Comparison of ENCODE assay signal across 31 cellular contexts in genomic region chr21:31898898-31899630, GRCh38. TPM values are rescaled to one million over a fixed set of nuclear protein-coding genes. Genes with fewer than 3 reads are reported as not detected.
A peak's percentile ranks its signal among the peaks of the same experiment; 100 is the strongest.
DNase-seq lines count a peak whose midpoint lies in the region; ATAC-seq, FAIRE-seq and TF ChIP-seq lines count a peak whose summit lies in the region.
"Had no signal": no experiment of that assay in that cellular context is flagged by ENCODE, and none has a peak within 500 bp of the region (broad histone marks: within the 10 kb centered on the region; RNA-seq: fewer than 3 reads in every experiment).

No MANE protein-coding gene starts in this region.

- CTCF ChIA-PET in activated naive CD4-positive, alpha-beta T cell treated with anti-CD3 and anti-CD28 coated beads for 36 hours (lab: Charles Lee): interaction anchor here (1.2 kb wide), 1 partner anchor 10 kb away, joined by 4 read pairs; no protein-coding TSS in a partner anchor
- CTCF ChIA-PET in H1 (lab: Charles Lee; ENCODE audit: partially characterized antibody): interaction anchor here (1.1 to 1.3 kb wide), 3 partner anchors 24 to 113 kb away, joined by 3 to 5 read pairs (median 5); no protein-coding TSS in a partner anchor
- CTCF ChIA-PET in naive thymus-derived CD4-positive, alpha-beta T cell (lab: Charles Lee): no interaction called here

- peaks cover 3 to 17% (median 15%) of the 10 kb centered on the region in 4 experiments; a peak in 6 of 7 replicates for H3K4me1 ChIP-seq in H1 (replicated peaks in 1 of 4; ENCODE audit: control insufficient read depth in 3 of 4, insufficient read depth in 4 of 4, low read length in 3 of 4)
- H3K4me1 ChIP-seq in naive thymus-derived CD4-positive, alpha-beta T cell (ENCODE audit: control insufficient read depth in 2 of 2, insufficient read depth in 2 of 2, low read length in 2 of 2): peaks cover 0 to 6% of the 10 kb centered on the region in 2 donors
- H3K4me1 ChIP-seq: A549, adrenal gland, psoas muscle, upper lobe of right lung had no signal

- H3K56ac ChIP-seq in H1 (replicated peaks; ENCODE audit: insufficient read length, low read depth, low read length): no peak overlapping the region

- intact Hi-C loops in activated naive CD4-positive, alpha-beta T cell treated with anti-CD3 and anti-CD28 coated beads for 36 hours (cut with micrococcal nuclease): no loop called here
- intact Hi-C loops in naive thymus-derived CD4-positive, alpha-beta T cell (cut with micrococcal nuclease): no loop called here

- H2AFZ ChIP-seq in H1 (ENCODE audit: low read length): no peak overlapping the region

- no peak overlapping the region for H4K5ac ChIP-seq in H1 (ENCODE audit: insufficient read length, low read depth, low read length)

- no peak for TF ChIP-seq EP300 in H1 (IDR thresholded peaks at IDR 0.05; ENCODE audit: borderline replicate concordance in 1 of 2, low read depth in 2 of 2, low read length in 2 of 2)

- no peaks in the 10 kb centered on the region for H3K27me3 ChIP-seq in H1 (replicated peaks in 1 of 4; ENCODE audit: control insufficient read depth in 3 of 4, extremely low read depth in 1 of 4, insufficient read depth in 3 of 4, low read length in 3 of 4)
- no peaks in the 10 kb centered on the region for H3K27me3 ChIP-seq in naive thymus-derived CD4-positive, alpha-beta T cell (ENCODE audit: control insufficient read depth in 2 of 2, insufficient read depth in 2 of 2, low read length in 2 of 2)
- H3K27me3 ChIP-seq: adrenal gland, upper lobe of right lung had no signal

- no peaks in the 10 kb centered on the region for H4K20me1 ChIP-seq in H1 (replicated peaks in 1 of 2; ENCODE audit: control insufficient read depth in 1 of 2, insufficient read depth in 2 of 2, low read length in 2 of 2)

- H3K23ac ChIP-seq in H1 (ENCODE audit: insufficient read length): no peak overlapping the region

- no peak overlapping the region for H3K14ac ChIP-seq in H1 (ENCODE audit: insufficient read length)

- H3K79me2 ChIP-seq in H1 (ENCODE audit: control insufficient read depth in 1 of 2, insufficient read depth in 2 of 2, low read length in 2 of 2): peaks cover 0 to 7% of the 10 kb centered on the region in 2 experiments; a peak in 1 of 4 replicates

- peak overlapping the region; percentile 78; the same call in 1 of the 2 replicates for H2AK5ac ChIP-seq in H1 (ENCODE audit: low read depth, low read length)

- no peak for TF ChIP-seq POLR2A in H1 (IDR thresholded peaks at IDR 0.05; ENCODE audit: control extremely low read depth in 1 of 2, low read depth in 2 of 2, low read length in 2 of 2)

- 90% methylated on average over 9 of the region's 9 CpGs; no CpG with 5 or more reads in 1 of the 2 experiments for WGBS in H1 (ENCODE audit: extremely low coverage in 1 of 2, insufficient coverage in 1 of 2, insufficient read length in 1 of 2, insufficient replicate concordance in 2 of 2, low coverage in 1 of 2, low lambda C conversion rate in 2 of 2, missing lambda C conversion rate in 1 of 2), 2 experiments

- H2BK15ac ChIP-seq in H1 (ENCODE audit: low read length): no peak overlapping the region

- no peaks in the 10 kb centered on the region for H3K9me3 Mint-ChIP-seq in activated naive CD4-positive, alpha-beta T cell treated with anti-CD3 and anti-CD28 coated beads for 36 hours
- H3K9me3 Mint-ChIP-seq in naive thymus-derived CD4-positive, alpha-beta T cell: peaks cover 0 to 4% (median 0%) of the 10 kb centered on the region in 11 donors
- H3K9me3 Mint-ChIP-seq: activated CD4-positive, alpha-beta T cell treated with anti-CD3 and anti-CD28 coated beads, Interleukin-2, amount 10 ng/mL, durations not matched to agents 7 days and 5 days; H9; memory B cell; neural crest cell; stimulated activated naive CD8-positive, alpha-beta T cell treated with anti-CD3 and anti-CD28 coated beads, Interleukin-15, amount 100 ng/mL, for 72 hours; T-helper 1 cell treated with Interleukin-12 subunit alpha and Interleukin-12 subunit beta and Interleukin-4 antibody, amounts not matched to agents 30 μg/mL and 1 μg/mL, for 36 hours had no signal

- peaks cover 2% of the 10 kb centered on the region; the same call in 1 of the 2 replicates for H3K79me1 ChIP-seq in H1 (ENCODE audit: low read depth, low read length)

- H3K9me3 ChIP-seq in H1 (ENCODE audit: insufficient read depth in 2 of 2, low read depth in 1 of 2, low read length in 1 of 2): no peaks in the 10 kb centered on the region
- H3K9me3 ChIP-seq in naive thymus-derived CD4-positive, alpha-beta T cell (ENCODE audit: control insufficient read depth in 2 of 3, low read length in 3 of 3): no peaks in the 10 kb centered on the region
- H3K9me3 ChIP-seq: A549, adrenal gland, psoas muscle, upper lobe of right lung had no signal

- POLR2A ChIA-PET in H1 (lab: Charles Lee; ENCODE audit: partially characterized antibody): interaction anchor here (1.2 kb wide), 1 partner anchor 25 kb away, joined by 3 read pairs; no protein-coding TSS in a partner anchor
- POLR2A ChIA-PET in naive thymus-derived CD4-positive, alpha-beta T cell (lab: Charles Lee): no interaction called here

- H3K18ac ChIP-seq in H1 (ENCODE audit: extremely low read depth, low read length): no peak overlapping the region

- no peak overlapping the region for H3K4me3 Mint-ChIP-seq in activated naive CD4-positive, alpha-beta T cell treated with anti-CD3 and anti-CD28 coated beads for 36 hours
- peak overlapping the region in 4 of 10 donors; percentile 3 to 67 (median 8) for H3K4me3 Mint-ChIP-seq in naive thymus-derived CD4-positive, alpha-beta T cell
- H3K4me3 Mint-ChIP-seq: activated CD4-positive, alpha-beta T cell treated with anti-CD3 and anti-CD28 coated beads, Interleukin-2, amount 10 ng/mL, durations not matched to agents 7 days and 5 days; H9; memory B cell; neural crest cell; stimulated activated naive CD8-positive, alpha-beta T cell treated with anti-CD3 and anti-CD28 coated beads, Interleukin-15, amount 100 ng/mL, for 72 hours; T-helper 1 cell treated with Interleukin-12 subunit alpha and Interleukin-12 subunit beta and Interleukin-4 antibody, amounts not matched to agents 30 μg/mL and 1 μg/mL, for 36 hours had no signal

- no peak for FAIRE-seq in H1 (lab: Jason Lieb, UNC)
- FAIRE-seq: A549, frontal cortex, GM12892 had no signal

- H3K27ac ChIP-seq in H1 (ENCODE audit: low read depth, low read length): no peak overlapping the region
- H3K27ac ChIP-seq in naive thymus-derived CD4-positive, alpha-beta T cell (ENCODE audit: low read depth, low read length): peak overlapping the region; percentile 5
- H3K27ac ChIP-seq: A549, adrenal gland, dorsolateral prefrontal cortex, psoas muscle, upper lobe of right lung had no signal

- H4K8ac ChIP-seq in H1 (ENCODE audit: extremely low read depth, insufficient read depth, low read length): no peak overlapping the region

- H3K23me2 ChIP-seq in H1 (ENCODE audit: low read depth, low read length): no peaks in the 10 kb centered on the region; the same call in 1 of the 2 replicates

- no peak overlapping the region for H2BK20ac ChIP-seq in H1 (ENCODE audit: low read length)

- TF ChIP-seq RAD21 in H1 (IDR thresholded peaks at IDR 0.05 in 1 of 2, conservative IDR thresholded peaks at IDR 0.05 in 1 of 2; ENCODE audit: low read depth in 2 of 2, low read length in 2 of 2): no peak

- H3K27me3 Mint-ChIP-seq in activated naive CD4-positive, alpha-beta T cell treated with anti-CD3 and anti-CD28 coated beads for 36 hours (ENCODE audit: low read depth): no peaks in the 10 kb centered on the region
- peaks cover 0 to 13% (median 0%) of the 10 kb centered on the region in 5 donors for H3K27me3 Mint-ChIP-seq in naive thymus-derived CD4-positive, alpha-beta T cell

- TF ChIP-seq CTCF in H1 (IDR thresholded peaks at IDR 0.05; ENCODE audit: control extremely low read depth in 1 of 3, insufficient read depth in 1 of 3, low read depth in 1 of 3, low read length in 3 of 3): no peak

- no peak overlapping the region for H3K4me2 ChIP-seq in H1 (ENCODE audit: insufficient read depth in 1 of 2, low read depth in 2 of 2, low read length in 2 of 2)
- H3K4me2 ChIP-seq: A549 had no signal

- H3K36me3 Mint-ChIP-seq in activated naive CD4-positive, alpha-beta T cell treated with anti-CD3 and anti-CD28 coated beads for 36 hours (ENCODE audit: low read depth): no peaks in the 10 kb centered on the region
- H3K36me3 Mint-ChIP-seq in naive thymus-derived CD4-positive, alpha-beta T cell: no peaks in the 10 kb centered on the region
- H3K36me3 Mint-ChIP-seq: memory B cell had no signal

- no peak for ATAC-seq in naive thymus-derived CD4-positive, alpha-beta T cell
- no peak for ATAC-seq in GM21367 (IDR thresholded peaks at IDR 0.05; ENCODE audit: unreplicated experiment)
- ATAC-seq in GM21786 (IDR thresholded peaks at IDR 0.05; ENCODE audit: unreplicated experiment): no peak
- ATAC-seq: A549; psoas muscle; stimulated activated naive CD8-positive, alpha-beta T cell treated with anti-CD3 and anti-CD28 coated beads, Interleukin-15, amount 100 ng/mL, for 72 hours; upper lobe of right lung had no signal

- no peaks in the 10 kb centered on the region for H3K36me3 ChIP-seq in H1 (ENCODE audit: control insufficient read depth in 2 of 4, insufficient read depth in 4 of 4, low read length in 3 of 4)
- H3K36me3 ChIP-seq in naive thymus-derived CD4-positive, alpha-beta T cell (ENCODE audit: control insufficient read depth in 2 of 3, insufficient read depth in 3 of 3, low read length in 3 of 3): no peaks in the 10 kb centered on the region
- H3K36me3 ChIP-seq: adrenal gland, upper lobe of right lung had no signal

- H4K91ac ChIP-seq in H1 (replicated peaks; ENCODE audit: insufficient read length, low read length): no peak overlapping the region

- no peak overlapping the region for H2BK5ac ChIP-seq in H1 (ENCODE audit: low read depth, low read length)

- H3K4me1 Mint-ChIP-seq in activated naive CD4-positive, alpha-beta T cell treated with anti-CD3 and anti-CD28 coated beads for 36 hours (ENCODE audit: low read depth): peaks cover 17% of the 10 kb centered on the region
- H3K4me1 Mint-ChIP-seq in naive thymus-derived CD4-positive, alpha-beta T cell: peaks cover 0 to 20% (median 17%) of the 10 kb centered on the region in 7 donors
- H3K4me1 Mint-ChIP-seq: activated CD4-positive, alpha-beta T cell treated with anti-CD3 and anti-CD28 coated beads, Interleukin-2, amount 10 ng/mL, durations not matched to agents 7 days and 5 days; memory B cell had no signal

- DNase-seq in activated naive CD4-positive, alpha-beta T cell treated with anti-CD3 and anti-CD28 coated beads for 36 hours: peak; percentile 11
- DNase-seq in activated naive CD4-positive, alpha-beta T cell treated with anti-CD3 and anti-CD28 coated beads, Interleukin-2, amount 50 U/mL, for 16 hours: no peak
- no peak for DNase-seq in H1 (ENCODE audit: low read depth in 1 of 2, low spot score in 2 of 2)
- DNase-seq in naive thymus-derived CD4-positive, alpha-beta T cell: peak in 1 of 9 donors; percentile 8
- no peak for DNase-seq in DMS153 treated with DMSO at 0.1 percent for 48 hours (lab: John Stamatoyannopoulos, UW; ENCODE audit: unreplicated experiment)
- no peak for DNase-seq in Ammon's horn (ENCODE audit: low spot score)
- DNase-seq: activated CD4-positive, alpha-beta T cell treated with anti-CD3 and anti-CD28 coated beads, Interleukin-2, amount 10 ng/mL, durations not matched to agents 7 days and 5 days; activated CD8-positive, alpha-beta memory T cell treated with anti-CD3 and anti-CD28 coated beads, Interleukin-2, amount 50 U/mL, for 4 hours; activated effector memory CD4-positive, alpha-beta T cell treated with anti-CD3 and anti-CD28 coated beads, Interleukin-2, amount 50 U/mL, for 16 hours; caudate nucleus; dorsolateral prefrontal cortex; H9; KG1; kidney glomerular epithelial cell; MV-4-11; NCI-H187; NCI-H748 treated with DMSO at 0.1 percent for 48 hours; psoas muscle; SHP77; stimulated activated CD4-positive, alpha-beta T cell treated with anti-CD3 and anti-CD28 coated beads, Interleukin-4, amount 100 ng/mL, for 4 hours; stimulated activated naive CD8-positive, alpha-beta T cell treated with anti-CD3 and anti-CD28 coated beads, Interleukin-15, amount 100 ng/mL, for 72 hours; upper lobe of right lung had no signal

- H3K9ac ChIP-seq in H1 (replicated peaks in 1 of 4; ENCODE audit: extremely low read depth in 1 of 4, low read depth in 3 of 4, low read length in 3 of 4): no peak overlapping the region

- no peak overlapping the region for H3K4me3 ChIP-seq in H1 (ENCODE audit: extremely low read depth in 1 of 4, insufficient read depth in 2 of 4, low read depth in 3 of 4, low read length in 4 of 4)
- no peak overlapping the region for H3K4me3 ChIP-seq in naive thymus-derived CD4-positive, alpha-beta T cell (ENCODE audit: low read length)
- H3K4me3 ChIP-seq: A549, adrenal gland, dorsolateral prefrontal cortex, psoas muscle, upper lobe of right lung had no signal

- H3K27ac Mint-ChIP-seq in activated naive CD4-positive, alpha-beta T cell treated with anti-CD3 and anti-CD28 coated beads for 36 hours: no peak overlapping the region
- H3K27ac Mint-ChIP-seq in naive thymus-derived CD4-positive, alpha-beta T cell: peak overlapping the region in 2 of 9 donors; percentile 11 to 33
- H3K27ac Mint-ChIP-seq: activated CD4-positive, alpha-beta T cell treated with anti-CD3 and anti-CD28 coated beads, Interleukin-2, amount 10 ng/mL, durations not matched to agents 7 days and 5 days; H9; memory B cell; T-helper 1 cell treated with Interleukin-12 subunit alpha and Interleukin-12 subunit beta and Interleukin-4 antibody, amounts not matched to agents 30 μg/mL and 1 μg/mL, for 36 hours had no signal

- H2BK12ac ChIP-seq in H1 (ENCODE audit: low read depth, low read length): no peak overlapping the region

- H3K4ac ChIP-seq in H1 (replicated peaks; ENCODE audit: insufficient read length, low read depth, low read length): no peak overlapping the region

- no peak overlapping the region for H2BK120ac ChIP-seq in H1 (replicated peaks; ENCODE audit: low read depth, low read length)

RNA-seq across cellular contexts. Expression of gene HUNK, which starts 26.2 kb away (rescaled TPM):
- under 1 TPM; 0.10 to 0.20 TPM for total RNA-seq in activated naive CD4-positive, alpha-beta T cell treated with anti-CD3 and anti-CD28 coated beads for 36 hours
- 10.2 and 16.7 TPM in 2 replicates for total RNA-seq in H1 (2021; fragmentation: NEBNext Ultra II Directional; extraction: Animal tissue kit (Norgen Biotek cat#: 25700))
- polyA plus RNA-seq in H1 (2011; rRNA removed): 1.9 and 2.6 TPM in 2 replicates
- polyA plus RNA-seq in H1 (2011; cell fraction: cytosol; rRNA removed): 3.1 TPM
- 3.9 TPM for polyA plus RNA-seq in H1 (2011; cell fraction: nucleus; rRNA removed)
- polyA plus RNA-seq in H1 (2012, experiment 1 of 2): 3.4 to 5.2 TPM (median 4.6 TPM) in 4 replicates
- polyA plus RNA-seq in H1 (2012, experiment 2 of 2): 1.9 TPM
- polyA plus RNA-seq in H1 (2013, experiment 1 of 2): 3.2 TPM
- 3.0 TPM for polyA plus RNA-seq in H1 (2013, experiment 2 of 2)
- polyA minus RNA-seq in H1 (2011; rRNA and poly(A)+ RNA removed): 4.3 and 6.1 TPM in 2 replicates
- 3.5 TPM for polyA minus RNA-seq in H1 (2011; cell fraction: cytosol; rRNA and poly(A)+ RNA removed)
- 3.7 TPM for polyA minus RNA-seq in H1 (2011; cell fraction: nucleus; rRNA and poly(A)+ RNA removed)
- total RNA-seq in naive thymus-derived CD4-positive, alpha-beta T cell: under 1 TPM in 3 of 5 experiments, not detected in 2; 0.16 to 0.54 (median 0.30) TPM
- not detected for polyA plus RNA-seq in naive thymus-derived CD4-positive, alpha-beta T cell
